39 cellular contexts compared by ENCODE assay signal in the genomic region with DNA sequence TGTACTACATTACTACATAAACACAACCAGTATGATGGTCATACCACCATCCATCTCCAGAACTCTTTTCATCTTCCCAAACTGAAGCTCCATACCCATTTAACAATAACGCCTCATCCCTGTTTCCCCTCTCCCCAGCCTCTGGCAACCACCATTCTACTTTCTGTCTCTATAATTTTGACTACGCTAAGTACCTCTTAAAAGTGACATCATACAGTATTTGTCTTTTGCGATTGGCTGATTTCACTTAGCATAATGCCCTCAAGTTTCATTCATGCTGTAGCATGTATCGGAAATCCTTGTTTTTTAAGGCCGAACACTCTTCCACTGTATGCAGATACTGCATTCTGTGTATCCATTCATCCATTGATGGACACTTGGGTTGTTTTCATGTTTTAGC. TPM values are rescaled to one million over a fixed set of nuclear protein-coding genes. Genes with fewer than 3 reads are reported as not detected.
"Had no signal": no experiment of that assay in that cellular context is flagged by ENCODE, and none has a peak within 500 bp of the region (broad histone marks: within the 10 kb centered on the region; RNA-seq: fewer than 3 reads in every experiment).

No MANE protein-coding gene starts in this region.

- H3K4me3 ChIP-seq: ascending aorta, breast epithelium had no signal

- H3K27ac ChIP-seq: ascending aorta, brain microvascular endothelial cell, breast epithelium, VCaP had no signal

- H3K9me3 Mint-ChIP-seq: activated B cell treated with CpG ODN at 0.5 μM for 24 hours; activated CD4-positive, alpha-beta memory T cell treated with anti-CD3 and anti-CD28 coated beads for 36 hours; activated CD4-positive, alpha-beta T cell treated with anti-CD3 and anti-CD28 coated beads, Interleukin-2, amount 10 ng/mL, durations not matched to agents 24 days and 14 days; activated CD8-positive, alpha-beta T cell treated with anti-CD3 and anti-CD28 coated beads for 36 hours; activated naive CD4-positive, alpha-beta T cell treated with anti-CD3 and anti-CD28 coated beads, Interleukin-2, amount 10 ng/mL, durations not matched to agents 7 days and 5 days; activated naive CD4-positive, alpha-beta T cell treated with anti-CD3 and anti-CD28 coated beads, Interleukin-2, amount 50 U/mL, for 24 hours; activated naive CD8-positive, alpha-beta T cell treated with anti-CD3 and anti-CD28 coated beads, Interleukin-2, amount 10 ng/mL, durations not matched to agents 7 days and 5 days; activated naive CD8-positive, alpha-beta T cell treated with anti-CD3 and anti-CD28 coated beads, Interleukin-2, amount 50 U/mL, for 24 hours; activated T-cell treated with anti-CD3 and anti-CD28 coated beads, Interleukin-2, amount 50 U/mL, for 4 hours; activated T-cell treated with anti-CD3 and anti-CD28 coated beads, Interleukin-2, amount 50 U/mL, for 72 hours; activated T-helper 1 cell treated with anti-CD3 and anti-CD28 coated beads, Interleukin-12 subunit alpha, Interleukin-12 subunit beta, Interleukin-2, Interleukin-4 antibody, amounts not matched to agents 30 ng/mL and 10 ng/mL and 1 ng/mL, durations not matched to agents 14 hours and 24 hours and 36 hours; activated T-helper 17 cell treated with anti-CD3 and anti-CD28 coated beads, Interleukin-2, amount 50 U/mL, for 72 hours; T-helper 1 cell treated with Interleukin-12 subunit alpha and Interleukin-12 subunit beta and Interleukin-4 antibody, amounts not matched to agents 30 μg/mL and 1 μg/mL, for 36 hours; T-helper 2 cell treated with Interferon-gamma antibody and Interleukin-4, amounts not matched to agents 5 μg/mL and 100 μg/mL, for 36 hours had no signal

- H3K27me3 ChIP-seq: ascending aorta, brain microvascular endothelial cell, breast epithelium had no signal

- H3K4me3 Mint-ChIP-seq: activated B cell treated with CpG ODN at 0.5 μM for 24 hours; activated CD4-positive, alpha-beta memory T cell treated with anti-CD3 and anti-CD28 coated beads for 36 hours; activated CD4-positive, alpha-beta T cell treated with anti-CD3 and anti-CD28 coated beads, Interleukin-2, amount 10 ng/mL, durations not matched to agents 24 days and 14 days; activated CD8-positive, alpha-beta T cell treated with anti-CD3 and anti-CD28 coated beads for 36 hours; activated naive CD4-positive, alpha-beta T cell treated with anti-CD3 and anti-CD28 coated beads, Interleukin-2, amount 10 ng/mL, durations not matched to agents 7 days and 5 days; activated naive CD4-positive, alpha-beta T cell treated with anti-CD3 and anti-CD28 coated beads, Interleukin-2, amount 50 U/mL, for 24 hours; activated naive CD8-positive, alpha-beta T cell; activated naive CD8-positive, alpha-beta T cell treated with anti-CD3 and anti-CD28 coated beads, Interleukin-2, amount 10 ng/mL, durations not matched to agents 7 days and 5 days; activated naive CD8-positive, alpha-beta T cell treated with anti-CD3 and anti-CD28 coated beads, Interleukin-2, amount 50 U/mL, for 24 hours; activated T-cell treated with anti-CD3 and anti-CD28 coated beads, Interleukin-2, amount 50 U/mL, for 4 hours; activated T-cell treated with anti-CD3 and anti-CD28 coated beads, Interleukin-2, amount 50 U/mL, for 72 hours; activated T-helper 1 cell treated with anti-CD3 and anti-CD28 coated beads, Interleukin-12 subunit alpha, Interleukin-12 subunit beta, Interleukin-2, Interleukin-4 antibody, amounts not matched to agents 30 ng/mL and 10 ng/mL and 1 ng/mL, durations not matched to agents 14 hours and 24 hours and 36 hours; activated T-helper 17 cell treated with anti-CD3 and anti-CD28 coated beads, Interleukin-2, amount 50 U/mL, for 72 hours; T-helper 1 cell treated with Interleukin-12 subunit alpha and Interleukin-12 subunit beta and Interleukin-4 antibody, amounts not matched to agents 30 μg/mL and 1 μg/mL, for 36 hours; T-helper 2 cell treated with Interferon-gamma antibody and Interleukin-4, amounts not matched to agents 5 μg/mL and 100 μg/mL, for 36 hours had no signal

- FAIRE-seq: TTC549 had no signal

- H3K27ac Mint-ChIP-seq: activated B cell treated with CpG ODN at 0.5 μM for 24 hours; activated CD4-positive, alpha-beta memory T cell treated with anti-CD3 and anti-CD28 coated beads for 36 hours; activated CD4-positive, alpha-beta T cell treated with anti-CD3 and anti-CD28 coated beads, Interleukin-2, amount 10 ng/mL, durations not matched to agents 24 days and 14 days; activated CD8-positive, alpha-beta T cell treated with anti-CD3 and anti-CD28 coated beads for 36 hours; activated naive CD4-positive, alpha-beta T cell treated with anti-CD3 and anti-CD28 coated beads, Interleukin-2, amount 10 ng/mL, durations not matched to agents 7 days and 5 days; activated naive CD4-positive, alpha-beta T cell treated with anti-CD3 and anti-CD28 coated beads, Interleukin-2, amount 50 U/mL, for 24 hours; activated naive CD8-positive, alpha-beta T cell; activated naive CD8-positive, alpha-beta T cell treated with anti-CD3 and anti-CD28 coated beads, Interleukin-2, amount 10 ng/mL, durations not matched to agents 7 days and 5 days; activated naive CD8-positive, alpha-beta T cell treated with anti-CD3 and anti-CD28 coated beads, Interleukin-2, amount 50 U/mL, for 24 hours; activated T-cell treated with anti-CD3 and anti-CD28 coated beads, Interleukin-2, amount 50 U/mL, for 72 hours; activated T-helper 17 cell treated with anti-CD3 and anti-CD28 coated beads, Interleukin-2, amount 50 U/mL, for 72 hours; T-helper 1 cell treated with Interleukin-12 subunit alpha and Interleukin-12 subunit beta and Interleukin-4 antibody, amounts not matched to agents 30 μg/mL and 1 μg/mL, for 36 hours; T-helper 2 cell treated with Interferon-gamma antibody and Interleukin-4, amounts not matched to agents 5 μg/mL and 100 μg/mL, for 36 hours had no signal

- H3K4me1 Mint-ChIP-seq: activated B cell treated with CpG ODN at 0.5 μM for 24 hours; activated CD4-positive, alpha-beta T cell treated with anti-CD3 and anti-CD28 coated beads, Interleukin-2, amount 10 ng/mL, durations not matched to agents 24 days and 14 days; activated naive CD4-positive, alpha-beta T cell treated with anti-CD3 and anti-CD28 coated beads, Interleukin-2, amount 10 ng/mL, durations not matched to agents 7 days and 5 days; activated naive CD4-positive, alpha-beta T cell treated with anti-CD3 and anti-CD28 coated beads, Interleukin-2, amount 50 U/mL, for 24 hours; activated naive CD8-positive, alpha-beta T cell treated with anti-CD3 and anti-CD28 coated beads, Interleukin-2, amount 10 ng/mL, durations not matched to agents 7 days and 5 days; activated naive CD8-positive, alpha-beta T cell treated with anti-CD3 and anti-CD28 coated beads, Interleukin-2, amount 50 U/mL, for 24 hours; activated T-helper 17 cell treated with anti-CD3 and anti-CD28 coated beads, Interleukin-2, amount 50 U/mL, for 72 hours had no signal

- DNase-seq: activated B cell treated with CpG ODN at 0.5 μM for 24 hours; activated CD4-positive, alpha-beta memory T cell treated with anti-CD3 and anti-CD28 coated beads for 36 hours; activated CD4-positive, alpha-beta T cell treated with anti-CD3 and anti-CD28 coated beads for 4 hours; activated CD4-positive, alpha-beta T cell treated with anti-CD3 and anti-CD28 coated beads, Interleukin-2, amount 10 ng/mL, durations not matched to agents 24 days and 14 days; activated CD4-positive, alpha-beta T cell treated with anti-CD3 and anti-CD28 coated beads, Interleukin-2, amount 50 U/mL, for 1 hour; activated CD4-positive, alpha-beta T cell treated with anti-CD3 and anti-CD28 coated beads, Interleukin-2, amount 50 U/mL, for 4 hours; activated CD4-positive, CD25-positive, alpha-beta regulatory T cell treated with anti-CD3 and anti-CD28 coated beads, Interleukin-2, amount 50 U/mL, for 72 hours; activated CD8-positive, alpha-beta memory T cell treated with anti-CD3 and anti-CD28 coated beads, Interleukin-2, amount 50 U/mL, for 4 hours; activated CD8-positive, alpha-beta T cell treated with anti-CD3 and anti-CD28 coated beads for 36 hours; activated effector memory CD4-positive, alpha-beta T cell treated with anti-CD3 and anti-CD28 coated beads, Interleukin-2, amount 50 U/mL, for 16 hours; activated gamma-delta T cell treated with Interleukin-2 at 50 U/mL for 16 hours; activated naive CD4-positive, alpha-beta T cell; activated naive CD4-positive, alpha-beta T cell treated with anti-CD3 and anti-CD28 coated beads, Interleukin-2, amount 10 ng/mL, durations not matched to agents 7 days and 5 days; activated naive CD8-positive, alpha-beta T cell treated with anti-CD3 and anti-CD28 coated beads, Interleukin-2, amount 10 ng/mL, durations not matched to agents 7 days and 5 days; activated naive CD8-positive, alpha-beta T cell treated with anti-CD3 and anti-CD28 coated beads, Interleukin-2, amount 50 U/mL, for 24 hours; activated T-cell treated with anti-CD3 and anti-CD28 coated beads for 4 hours; activated T-cell treated with anti-CD3 and anti-CD28 coated beads, Interleukin-2, amount 50 U/mL, for 1 hour; activated T-cell treated with anti-CD3 and anti-CD28 coated beads, Interleukin-2, amount 50 U/mL, for 4 hours; activated T-cell treated with anti-CD3 and anti-CD28 coated beads, Interleukin-2, amount 50 U/mL, for 72 hours; amygdala; anterior cingulate cortex; brain microvascular endothelial cell; central memory CD4-positive, alpha-beta T cell; T-helper 1 cell; T-helper 2 cell; T-helper 9 cell had no signal

- H3K36me3 Mint-ChIP-seq: activated CD4-positive, alpha-beta memory T cell treated with anti-CD3 and anti-CD28 coated beads for 36 hours; activated naive CD4-positive, alpha-beta T cell treated with anti-CD3 and anti-CD28 coated beads, Interleukin-2, amount 10 ng/mL, durations not matched to agents 7 days and 5 days; activated naive CD8-positive, alpha-beta T cell; activated naive CD8-positive, alpha-beta T cell treated with anti-CD3 and anti-CD28 coated beads, Interleukin-2, amount 10 ng/mL, durations not matched to agents 7 days and 5 days had no signal

- H3K9me3 ChIP-seq: ascending aorta, breast epithelium had no signal

- ATAC-seq: activated CD8-positive, alpha-beta T cell treated with anti-CD3 and anti-CD28 coated beads for 36 hours; activated naive CD8-positive, alpha-beta T cell treated with anti-CD3 and anti-CD28 coated beads, Interleukin-2, amount 50 U/mL, for 24 hours; activated T-cell treated with anti-CD3 and anti-CD28 coated beads, Interleukin-2, amount 50 U/mL, for 4 hours; activated T-cell treated with anti-CD3 and anti-CD28 coated beads, Interleukin-2, amount 50 U/mL, for 72 hours; activated T-helper 17 cell treated with anti-CD3 and anti-CD28 coated beads, Interleukin-2, amount 50 U/mL, for 72 hours had no signal

- H3K36me3 ChIP-seq: ascending aorta, brain microvascular endothelial cell, breast epithelium had no signal

- H3K4me1 ChIP-seq: ascending aorta, breast epithelium had no signal

RNA-seq across cellular contexts. Expression of a gene that starts 29.7 kb away (rescaled TPM):
- total RNA-seq: activated B cell treated with CpG ODN at 0.5 μM for 24 hours; activated CD4-positive, alpha-beta memory T cell treated with anti-CD3 and anti-CD28 coated beads for 36 hours; activated CD4-positive, alpha-beta T cell treated with anti-CD3 and anti-CD28 coated beads, Interleukin-2, amount 10 ng/mL, durations not matched to agents 24 days and 14 days; activated CD8-positive, alpha-beta memory T cell treated with anti-CD3 and anti-CD28 coated beads for 36 hours; activated CD8-positive, alpha-beta T cell treated with anti-CD3 and anti-CD28 coated beads for 36 hours; activated naive CD8-positive, alpha-beta T cell treated with anti-CD3 and anti-CD28 coated beads, Interleukin-2, amount 10 ng/mL, durations not matched to agents 7 days and 5 days; activated T-cell treated with anti-CD3 and anti-CD28 coated beads, Interleukin-2, amount 50 U/mL, for 4 hours; activated T-cell treated with anti-CD3 and anti-CD28 coated beads, Interleukin-2, amount 50 U/mL, for 72 hours; activated T-helper 1 cell treated with anti-CD3 and anti-CD28 coated beads, Interleukin-12 subunit alpha, Interleukin-12 subunit beta, Interleukin-2, Interleukin-4 antibody, amounts not matched to agents 30 ng/mL and 10 ng/mL and 1 ng/mL, durations not matched to agents 14 hours and 24 hours and 36 hours; activated T-helper 17 cell treated with anti-CD3 and anti-CD28 coated beads, Interleukin-2, amount 50 U/mL, for 72 hours; ascending aorta; breast epithelium; cardiac septum had no signal
- polyA plus RNA-seq: adipose tissue had no signal
